In the genomic region with DNA sequence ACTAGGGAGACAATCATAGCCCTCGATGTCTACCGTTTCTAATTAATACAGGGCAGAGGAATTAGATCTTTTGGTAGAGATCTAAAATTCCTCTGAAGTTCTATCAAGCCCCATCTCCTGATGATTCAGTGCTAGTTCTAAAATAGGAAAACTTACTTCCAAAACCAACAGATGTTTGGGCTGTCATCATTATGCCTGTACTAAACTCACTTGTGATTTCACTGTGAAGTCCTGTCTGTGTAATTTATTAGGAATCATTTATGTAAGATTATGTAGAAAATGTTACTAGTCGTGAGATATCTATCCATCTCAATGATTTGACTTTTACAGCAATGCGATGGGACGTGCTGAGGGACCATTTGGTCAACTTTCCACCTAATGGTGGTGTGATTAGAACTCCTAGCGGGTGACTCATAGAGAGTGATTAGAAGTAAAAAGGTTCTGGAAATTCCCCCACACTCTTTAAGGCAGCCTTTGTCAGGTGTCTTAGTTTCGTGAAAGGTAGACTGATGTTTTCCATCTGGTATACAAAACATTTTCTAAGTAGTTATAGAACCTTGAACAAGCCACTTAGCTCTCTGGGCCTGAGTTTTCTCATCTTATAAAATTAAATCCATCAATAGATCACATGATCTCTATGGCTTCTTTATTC, we compare ENCODE assay signal across 2 cellular contexts.
A peak's percentile ranks its signal among the peaks of the same experiment; 100 is the strongest.
TF ChIP-seq lines count a peak whose summit lies in the region.

No MANE protein-coding gene starts in this region.

TF ChIP-seq in HCT116, 20 proteins besides CTCF, POLR2A, EP300 and RAD21:
- TF ChIP-seq EGR1 (IDR thresholded peaks at IDR 0.05; ENCODE audit: low read depth) (no peak), POLR2AphosphoS5 (IDR thresholded peaks at IDR 0.05; ENCODE audit: low read depth, low read length) (no peak), CBX3 (IDR thresholded peaks at IDR 0.05; ENCODE audit: low read depth) (no peak), SP1 (IDR thresholded peaks at IDR 0.05; ENCODE audit: low read depth) (no peak), ZNF274 (IDR thresholded peaks at IDR 0.05; ENCODE audit: low read depth, low read length) (no peak), CEBPB (IDR thresholded peaks at IDR 0.05; ENCODE audit: low read depth) (no peak), YY1 (IDR thresholded peaks at IDR 0.05; ENCODE audit: extremely low read depth, insufficient replicate concordance, low read depth, low read length) (no peak), EZH2phosphoT487 (IDR thresholded peaks at IDR 0.05; ENCODE audit: borderline replicate concordance) (no peak), TCF7L2 (IDR thresholded peaks at IDR 0.05; ENCODE audit: borderline replicate concordance, extremely low read depth, insufficient read depth, insufficient read length) (no peak), JUND (IDR thresholded peaks at IDR 0.05) (no peak), REST (IDR thresholded peaks at IDR 0.05; ENCODE audit: low read depth) (no peak), SRF (IDR thresholded peaks at IDR 0.05; ENCODE audit: low read depth) (no peak), FOSL1 (IDR thresholded peaks at IDR 0.05; ENCODE audit: low read depth) (no peak), ZFX (IDR thresholded peaks at IDR 0.05) (no peak), EZH2 (IDR thresholded peaks at IDR 0.05) (no peak), ELF1 (IDR thresholded peaks at IDR 0.05; ENCODE audit: borderline replicate concordance, low read depth) (no peak)
- TF ChIP-seq, protein P1, sequence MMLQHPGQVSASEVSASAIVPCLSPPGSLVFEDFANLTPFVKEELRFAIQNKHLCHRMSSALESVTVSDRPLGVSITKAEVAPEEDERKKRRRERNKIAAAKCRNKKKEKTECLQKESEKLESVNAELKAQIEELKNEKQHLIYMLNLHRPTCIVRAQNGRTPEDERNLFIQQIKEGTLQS (IDR thresholded peaks at IDR 0.05): no peak
TF ChIP-seq in HCT116: peak in this region for 0.

TF ChIP-seq in GM12878, 131 proteins besides CTCF, POLR2A, EP300 and RAD21:
- TF ChIP-seq ETV6 (conservative IDR thresholded peaks at IDR 0.05 in 1 of 2, IDR thresholded peaks at IDR 0.05 in 1 of 2; ENCODE audit: borderline replicate concordance in 1 of 2, low read depth in 1 of 2) (no peak), TCF12 (IDR thresholded peaks at IDR 0.05; ENCODE audit: low read depth, low read length) (0 out of 2 replicates have a peak, but pooled peaks have one; percentile 15), CHD1 (IDR thresholded peaks at IDR 0.05; ENCODE audit: low read depth, low read length) (no peak), FOXK2 (IDR thresholded peaks at IDR 0.05) (no peak), EGR1 (IDR thresholded peaks at IDR 0.05; ENCODE audit: borderline replicate concordance in 1 of 2, low read depth in 2 of 2, low read length in 2 of 2) (no peak), ZZZ3 (IDR thresholded peaks at IDR 0.05; ENCODE audit: control insufficient read depth, insufficient read length, low read depth) (no peak), EED (IDR thresholded peaks at IDR 0.05; ENCODE audit: low read depth) (no peak), USF1 (IDR thresholded peaks at IDR 0.05; ENCODE audit: borderline replicate concordance, extremely low read length, insufficient read depth, low read depth, low read length) (no peak)
TF ChIP-seq in GM12878: peak in this region for 1.
